In the genomic region with DNA sequence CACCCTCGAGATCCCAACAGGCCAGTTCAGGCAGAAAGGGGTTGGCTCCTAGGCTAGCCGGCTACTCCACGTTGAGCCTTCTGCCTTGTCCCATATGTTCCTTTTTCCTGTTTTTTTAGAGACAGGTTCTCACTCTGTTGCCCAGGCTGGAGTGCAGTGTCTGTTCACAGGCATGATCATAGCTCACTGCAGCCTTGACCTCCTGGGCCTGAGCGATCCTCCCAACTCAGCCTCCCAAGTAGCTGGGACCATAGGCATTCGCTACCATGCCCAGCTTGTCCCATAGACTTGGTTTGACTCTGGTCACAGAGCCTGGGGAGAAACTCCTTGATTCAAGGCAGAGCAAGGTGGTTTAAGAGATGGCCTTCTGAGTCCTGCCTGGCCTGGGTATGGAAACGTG, we compare ENCODE assay signal across 12 cellular contexts. TPM values are rescaled to one million over a fixed set of nuclear protein-coding genes. Genes with fewer than 3 reads are reported as not detected.
A peak's percentile ranks its signal among the peaks of the same experiment; 100 is the strongest.
DNase-seq lines count a peak whose midpoint lies in the region; ATAC-seq, FAIRE-seq and TF ChIP-seq lines count a peak whose summit lies in the region.
"Had no signal": no experiment of that assay in that cellular context is flagged by ENCODE, and none has a peak within 500 bp of the region (broad histone marks: within the 10 kb centered on the region; RNA-seq: fewer than 3 reads in every experiment).

No MANE protein-coding gene starts in this region.

- no peaks in the 10 kb centered on the region for H3K9me3 Mint-ChIP-seq in Calu3 (ENCODE audit: low read depth, unreplicated experiment)

- intact Hi-C loops in Calu3 (cut with micrococcal nuclease; ENCODE audit: unreplicated experiment): no loop called here
- intact Hi-C loops in endothelial cell of umbilical vein (cut with micrococcal nuclease): no loop called here
- intact Hi-C loops in pancreas (cut with DNase I): no loop called here

- H2AFZ ChIP-seq in endothelial cell of umbilical vein (ENCODE audit: low read depth, low read length): no peak overlapping the region

- no peaks in the 10 kb centered on the region for H3K9me3 ChIP-seq in SK-N-MC (ENCODE audit: low read depth, low read length)
- H3K9me3 ChIP-seq in endothelial cell of umbilical vein (replicated peaks; ENCODE audit: control insufficient read depth, insufficient read depth, low read length): no peaks in the 10 kb centered on the region
- no peaks in the 10 kb centered on the region for H3K9me3 ChIP-seq in pancreas
- H3K9me3 ChIP-seq: right atrium auricular region had no signal

- WGBS in pancreas, 2 donors: 61 to 75% methylated on average over 6 of the region's 6 CpGs

- no TSS peak for BruUV-seq in Calu3 (replicated peaks; lab: Mats Ljungman, UMichigan)
- BruUV-seq in endothelial cell of umbilical vein (replicated peaks; lab: Mats Ljungman, UMichigan): no TSS peak

- H3K79me2 ChIP-seq in endothelial cell of umbilical vein (ENCODE audit: control insufficient read depth, insufficient read depth, low read length): peaks cover 29% of the 10 kb centered on the region

- peaks cover 67% of the 10 kb centered on the region for H3K4me1 Mint-ChIP-seq in Calu3 (ENCODE audit: low read depth, unreplicated experiment)

- H3K36me3 ChIP-seq in SK-N-MC (ENCODE audit: insufficient read depth, low read length) (no peaks in the 10 kb centered on the region), endothelial cell of umbilical vein (ENCODE audit: control insufficient read depth in 2 of 2, extremely low read depth in 1 of 2, insufficient read depth in 2 of 2, low read length in 2 of 2) (no peaks in the 10 kb centered on the region), pancreas (no peaks in the 10 kb centered on the region), H7 (replicated peaks; ENCODE audit: control insufficient read depth, insufficient read depth, low read length) (no peaks in the 10 kb centered on the region)
- H3K36me3 ChIP-seq: right atrium auricular region had no signal

- no peaks in the 10 kb centered on the region for H4K20me1 ChIP-seq in endothelial cell of umbilical vein (replicated peaks; ENCODE audit: control insufficient read depth, extremely low read depth, insufficient read depth, low read length)

- no peaks in the 10 kb centered on the region for H3K27me3 ChIP-seq in endothelial cell of umbilical vein (ENCODE audit: control insufficient read depth in 2 of 2, insufficient read depth in 2 of 2, low read length in 2 of 2)
- no peaks in the 10 kb centered on the region for H3K27me3 ChIP-seq in pancreas
- no peaks in the 10 kb centered on the region for H3K27me3 ChIP-seq in H7 (ENCODE audit: control insufficient read depth, insufficient read depth, low read length)
- H3K27me3 ChIP-seq: right atrium auricular region had no signal

- H3K4me1 ChIP-seq in endothelial cell of umbilical vein (ENCODE audit: control insufficient read depth, extremely low read depth, insufficient read depth, low read length) (peaks cover 51% of the 10 kb centered on the region), pancreas (peaks cover 22 to 73% (median 50%) of the 10 kb centered on the region in 3 donors)

- peak overlapping the region; percentile 35 for H3K27ac Mint-ChIP-seq in Calu3 (ENCODE audit: unreplicated experiment)

- ATAC-seq in pancreas (no peak), GM18873 (IDR thresholded peaks at IDR 0.05; ENCODE audit: low FRiP score, unreplicated experiment) (no peak)

- TF ChIP-seq POLR2A in endothelial cell of umbilical vein (IDR thresholded peaks at IDR 0.05; ENCODE audit: low read depth, low read length): no peak

- no peak overlapping the region for H3K4me2 ChIP-seq in endothelial cell of umbilical vein (ENCODE audit: insufficient read depth, low read length)

- peaks cover 22% of the 10 kb centered on the region for H3K36me3 Mint-ChIP-seq in Calu3 (ENCODE audit: insufficient read depth, unreplicated experiment)

- no peaks in the 10 kb centered on the region for H3K27me3 Mint-ChIP-seq in Calu3 (ENCODE audit: unreplicated experiment)

- H3K4me3 ChIP-seq in SK-N-MC (no peak overlapping the region), endothelial cell of umbilical vein (replicated peaks in 1 of 3; ENCODE audit: insufficient read depth in 1 of 3, low read depth in 1 of 3, low read length in 3 of 3) (no peak overlapping the region), pancreas (no peak overlapping the region), H7 (ENCODE audit: insufficient read depth, low read depth, low read length) (no peak overlapping the region)
- H3K4me3 ChIP-seq: right atrium auricular region had no signal

- H3K4me3 Mint-ChIP-seq in Calu3 (ENCODE audit: low read depth, unreplicated experiment): no peak overlapping the region

- DNase-seq in Calu3 (no peak), SK-N-MC (ENCODE audit: low read depth, low spot score) (no peak), endothelial cell of umbilical vein (ENCODE audit: low read depth, low spot score) (no peak), pancreas (peak in 2 of 6 donors; percentile 13 to 33), H7 (no peak), NCI-H345 treated with DMSO at 0.1 percent for 48 hours (lab: John Stamatoyannopoulos, UW; ENCODE audit: unreplicated experiment) (no peak), HTR-8/SVneo (ENCODE audit: insufficient read length, low spot score) (no peak)
- DNase-seq: left ventricle myocardium superior, NCI-H446 treated with DMSO at 0.1 percent for 48 hours had no signal

- peak overlapping the region; percentile 98 for H3K27ac ChIP-seq in SK-N-MC
- H3K27ac ChIP-seq in endothelial cell of umbilical vein (ENCODE audit: insufficient read depth, low read depth, low read length): peak overlapping the region; percentile 89
- H3K27ac ChIP-seq in pancreas: peak overlapping the region in 3 of 4 donors; percentile 58 to 72 (median 71)

- CTCF ChIA-PET in Calu3 (lab: Charles Lee): interaction anchor here (1.1 kb wide), 1 partner anchor 116 kb away, joined by 3 read pairs; no protein-coding TSS in a partner anchor
- CTCF ChIA-PET in endothelial cell of umbilical vein (lab: Charles Lee): interaction anchor here (1.0 to 2.7 kb wide), 3 partner anchors 10 to 38 kb away, joined by 4 to 23 read pairs (median 6); a partner anchor contains a TSS

- POLR2A ChIA-PET in endothelial cell of umbilical vein (lab: Charles Lee): no interaction called here

- dilution Hi-C loops in endothelial cell of umbilical vein (cut with MboI; ENCODE audit: extremely low pct_ligation_motif_present, low sequenced_read_pairs): no loop called here

- no peak overlapping the region for H3K9ac ChIP-seq in SK-N-MC (ENCODE audit: insufficient read length)
- H3K9ac ChIP-seq in endothelial cell of umbilical vein (replicated peaks; ENCODE audit: extremely low read depth, insufficient read depth, low read length): no peak overlapping the region

- FAIRE-seq in endothelial cell of umbilical vein (lab: Jason Lieb, UNC) (no peak), pancreas (lab: Jason Lieb, UNC) (no peak), HTR-8/SVneo (lab: Jason Lieb, UNC) (no peak)
- FAIRE-seq: bronchial epithelial cell had no signal

- no peaks in the 10 kb centered on the region for H3K9me1 ChIP-seq in endothelial cell of umbilical vein (replicated peaks; ENCODE audit: control insufficient read depth, extremely low read depth, insufficient read depth, low read length)

- TF ChIP-seq CTCF in Calu3 (IDR thresholded peaks at IDR 0.05; ENCODE audit: unreplicated experiment) (no peak), endothelial cell of umbilical vein (IDR thresholded peaks at IDR 0.05; ENCODE audit: extremely low read depth in 1 of 2, insufficient read depth in 1 of 2, low read depth in 1 of 2, low read length in 2 of 2) (no peak), pancreas (IDR thresholded peaks at IDR 0.05) (no peak)

TF ChIP-seq in endothelial cell of umbilical vein, 7 proteins besides CTCF, POLR2A, EP300 and RAD21:
- TF ChIP-seq MYC (IDR thresholded peaks at IDR 0.05; ENCODE audit: low read depth, low read length) (no peak), POLR2AphosphoS5 (IDR thresholded peaks at IDR 0.05; ENCODE audit: insufficient read depth, low read depth, low read length) (no peak), GATA2 (IDR thresholded peaks at IDR 0.05; ENCODE audit: insufficient read depth, insufficient read length, low read depth, low read length) (no peak), FOS (IDR thresholded peaks at IDR 0.05; ENCODE audit: borderline replicate concordance, insufficient read depth, low read length) (no peak), JUN (IDR thresholded peaks at IDR 0.05; ENCODE audit: borderline replicate concordance, insufficient read depth, insufficient read length, low read depth) (no peak), EZH2 (IDR thresholded peaks at IDR 0.05; ENCODE audit: borderline replicate concordance, low read depth, low read length, severe bottlenecking) (no peak)
- TF ChIP-seq, protein P1, sequence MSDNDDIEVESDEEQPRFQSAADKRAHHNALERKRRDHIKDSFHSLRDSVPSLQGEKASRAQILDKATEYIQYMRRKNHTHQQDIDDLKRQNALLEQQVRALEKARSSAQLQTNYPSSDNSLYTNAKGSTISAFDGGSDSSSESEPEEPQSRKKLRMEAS (IDR thresholded peaks at IDR 0.05; ENCODE audit: insufficient read depth, insufficient read length): no peak

RNA-seq across cellular contexts. Expression of a gene that starts 32.3 kb away (rescaled TPM):
- 14.3 and 15.4 TPM in 2 replicates for total RNA-seq in Calu3 (2022)
- total RNA-seq in endothelial cell of umbilical vein: 31.8 and 32.4 TPM in 2 replicates
- polyA plus RNA-seq in endothelial cell of umbilical vein: 8.9 and 9.2 TPM in 2 replicates
- 7.3 and 7.6 TPM in 2 replicates for polyA plus RNA-seq in endothelial cell of umbilical vein (2011; cell fraction: cytosol; rRNA removed)
- 14.7 and 15.4 TPM in 2 replicates for polyA plus RNA-seq in endothelial cell of umbilical vein (2011; cell fraction: nucleus; rRNA removed)
- polyA plus RNA-seq in endothelial cell of umbilical vein (2012): 13.5 and 14.2 TPM in 2 replicates
- polyA minus RNA-seq in endothelial cell of umbilical vein: 13.1 and 14.1 TPM in 2 replicates
- polyA minus RNA-seq in endothelial cell of umbilical vein (2011; cell fraction: cytosol; rRNA and poly(A)+ RNA removed): 5.4 TPM
- 11.5 and 14.6 TPM in 2 replicates for polyA minus RNA-seq in endothelial cell of umbilical vein (2011; cell fraction: nucleus; rRNA and poly(A)+ RNA removed)
- total RNA-seq in pancreas: 100 to 1,000 TPM in 1 of 6 donors, 10 to 100 TPM in 5; 31.9 to 298 (median 36.4) TPM
- 100 to 1,000 TPM in 1 of 2 donors, 10 to 100 TPM in 1; 69.2 to 128 TPM for polyA plus RNA-seq in pancreas
- 24.3 and 28.5 TPM in 2 replicates for total RNA-seq in H7 (2014; rRNA removed; shearing (Covaris generic))
